In genomic region chr22:39153220-39153860, GRCh38 we compare ENCODE assay signal across 8 cellular contexts. TPM values are rescaled to one million over a fixed set of nuclear protein-coding genes. Genes with fewer than 3 reads are reported as not detected.
DNase-seq lines count a peak whose midpoint lies in the region; ATAC-seq and TF ChIP-seq lines count a peak whose summit lies in the region.

No MANE protein-coding gene starts in this region.

- no peaks in the 10 kb centered on the region for H3K27me3 ChIP-seq in GM06990 (replicated peaks; ENCODE audit: control insufficient read depth, insufficient read depth, low read length)
- peaks cover 35% of the 10 kb centered on the region for H3K27me3 ChIP-seq in HUES6 (ENCODE audit: control insufficient read depth, insufficient read depth, low read length)
- H3K27me3 ChIP-seq in colonic mucosa, result peaks cover 18% of the 10 kb centered on the region
- H3K27me3 ChIP-seq in naive thymus-derived CD4-positive, alpha-beta T cell (ENCODE audit: control insufficient read depth in 2 of 2, insufficient read depth in 2 of 2, low read length in 2 of 2), result no peaks in the 10 kb centered on the region

- no peak for DNase-seq in GM06990 (ENCODE audit: extremely low read depth, insufficient read length)
- no peak for DNase-seq in colonic mucosa
- DNase-seq in naive thymus-derived CD4-positive, alpha-beta T cell, result no peak
- no peak for DNase-seq in effector CD8-positive, alpha-beta T cell (lab: John Stamatoyannopoulos, UW)
- DNase-seq in NCI-H345 (lab: John Stamatoyannopoulos, UW), result no peak
- DNase-seq in D341Med (ENCODE audit: low spot score), result no peak

- peaks cover 0 to 5% (median 0%) of the 10 kb centered on the region in 11 donors for H3K9me3 Mint-ChIP-seq in naive thymus-derived CD4-positive, alpha-beta T cell

- H3K4me1 ChIP-seq in HUES6 (ENCODE audit: control insufficient read depth, insufficient read depth, low read length) (peaks cover 14% of the 10 kb centered on the region), colonic mucosa (no peaks in the 10 kb centered on the region)
- H3K4me1 ChIP-seq in naive thymus-derived CD4-positive, alpha-beta T cell (ENCODE audit: control insufficient read depth in 2 of 2, insufficient read depth in 2 of 2, low read length in 2 of 2), result peaks cover 29 to 44% of the 10 kb centered on the region in 2 donors

- H3K4me3 ChIP-seq in GM06990 (replicated peaks; ENCODE audit: low read depth, low read length), result peak overlapping the region; percentile 68
- H3K4me3 ChIP-seq in HUES6 (ENCODE audit: low read depth, low read length), result peak overlapping the region; percentile 73
- H3K4me3 ChIP-seq in colonic mucosa, result peak overlapping the region; percentile 46
- peak overlapping the region; percentile 95 for H3K4me3 ChIP-seq in naive thymus-derived CD4-positive, alpha-beta T cell (ENCODE audit: low read length)

- POLR2A ChIA-PET in naive thymus-derived CD4-positive, alpha-beta T cell (lab: Charles Lee), result interaction anchor here (0.6 to 3.8 kb wide), 14 partner anchors 10 to 283 kb away, joined by 3 to 18 read pairs (median 3); partner anchors contain the start of gene PDGFB

- CTCF ChIA-PET in naive thymus-derived CD4-positive, alpha-beta T cell (lab: Charles Lee), result interaction anchor here (0.6 to 1.4 kb wide), 2 partner anchors 18 to 158 kb away, joined by 3 read pairs; no protein-coding TSS in a partner anchor

- ATAC-seq in naive thymus-derived CD4-positive, alpha-beta T cell, result no peak
- ATAC-seq in HG03045 (IDR thresholded peaks at IDR 0.05; ENCODE audit: unreplicated experiment), result no peak

- H3K27ac Mint-ChIP-seq in naive thymus-derived CD4-positive, alpha-beta T cell, result peak overlapping the region; percentile 81 to 96 (median 88)

- intact Hi-C loops in colonic mucosa (cut with DNase I), result loop anchor here (5.0 kb wide), 1 partner anchor 164 kb away; the partner anchor contains the start of gene RPL3
- intact Hi-C loops in naive thymus-derived CD4-positive, alpha-beta T cell (cut with micrococcal nuclease), result loop anchor here (2.0 to 10.0 kb wide), 5 partner anchors 379 to 889 kb away; partner anchors contain the start of genes JOSD1 (in 2 of the 2), GTPBP1 (in 1 of the 2) and RPS19BP1 (in 1 of the 2)

- H3K27me3 Mint-ChIP-seq in naive thymus-derived CD4-positive, alpha-beta T cell, result peaks cover 0 to 47% (median 0%) of the 10 kb centered on the region in 5 donors

- H3K9me3 ChIP-seq in HUES6 (ENCODE audit: control insufficient read depth, insufficient read depth, low read depth, low read length), result no peaks in the 10 kb centered on the region
- H3K9me3 ChIP-seq in colonic mucosa, result no peaks in the 10 kb centered on the region
- no peaks in the 10 kb centered on the region for H3K9me3 ChIP-seq in naive thymus-derived CD4-positive, alpha-beta T cell (ENCODE audit: control insufficient read depth in 2 of 3, low read length in 3 of 3)

- H3K27ac ChIP-seq in HUES6 (ENCODE audit: low read depth, low read length), result no peak overlapping the region
- peak overlapping the region; percentile 48 for H3K27ac ChIP-seq in colonic mucosa
- peak overlapping the region; percentile 86 for H3K27ac ChIP-seq in naive thymus-derived CD4-positive, alpha-beta T cell (ENCODE audit: low read depth, low read length)

- H3K36me3 ChIP-seq in GM06990 (ENCODE audit: control insufficient read depth, insufficient read depth, low read length) (peaks cover 3% of the 10 kb centered on the region), HUES6 (ENCODE audit: control insufficient read depth, insufficient read depth, low read length) (no peaks in the 10 kb centered on the region), colonic mucosa (no peaks in the 10 kb centered on the region)
- H3K36me3 ChIP-seq in naive thymus-derived CD4-positive, alpha-beta T cell (ENCODE audit: control insufficient read depth in 2 of 3, insufficient read depth in 3 of 3, low read length in 3 of 3), result peaks cover 0 to 23% (median 0%) of the 10 kb centered on the region in 3 experiments

- H3K4me3 Mint-ChIP-seq in naive thymus-derived CD4-positive, alpha-beta T cell, result peak overlapping the region; percentile 82 to 99 (median 92)

- H3K9ac ChIP-seq in HUES6 (ENCODE audit: low read length) (peak overlapping the region; percentile 72), colonic mucosa (ENCODE audit: low read depth in 2 of 2, low read length in 2 of 2) (peak overlapping the region; percentile 57 to 85)

- H3K4me1 Mint-ChIP-seq in naive thymus-derived CD4-positive, alpha-beta T cell, result peaks cover 7 to 37% (median 32%) of the 10 kb centered on the region in 7 donors

- TF ChIP-seq CTCF in GM06990 (IDR thresholded peaks at IDR 0.05; ENCODE audit: insufficient read depth, low read length, poor library complexity, severe bottlenecking) (no peak), colonic mucosa (IDR thresholded peaks at IDR 0.05) (no peak)

- H3K36me3 Mint-ChIP-seq in naive thymus-derived CD4-positive, alpha-beta T cell, result peaks cover 0 to 9% (median 0%) of the 10 kb centered on the region in 5 donors

RNA-seq across cellular contexts. Expression of gene CBX7, which starts 0.9 kb away (rescaled TPM):
- total RNA-seq in colonic mucosa, result 10 to 100 TPM; 15.0 to 21.1 TPM
- 100 to 1,000 TPM in 2 of 5 experiments, 10 to 100 TPM in 3; 14.2 to 164 (median 76.9) TPM for total RNA-seq in naive thymus-derived CD4-positive, alpha-beta T cell
- polyA plus RNA-seq in naive thymus-derived CD4-positive, alpha-beta T cell, result 10 to 100 TPM; 24.1 to 32.7 TPM

RNA-seq across cellular contexts. Expression of gene APOBEC3H, which starts 56.3 kb away (rescaled TPM):
- under 1 TPM in 1 of 2 donors, not detected in 1; 0.45 TPM for total RNA-seq in colonic mucosa
- 10 to 100 TPM in 1 of 5 experiments, 1 to 10 TPM in 1, under 1 TPM in 2, not detected in 1; 0.29 to 31.3 (median 1.5) TPM for total RNA-seq in naive thymus-derived CD4-positive, alpha-beta T cell
- not detected for polyA plus RNA-seq in naive thymus-derived CD4-positive, alpha-beta T cell
